ENCODE assay signal across 25 cellular contexts in the genomic region with DNA sequence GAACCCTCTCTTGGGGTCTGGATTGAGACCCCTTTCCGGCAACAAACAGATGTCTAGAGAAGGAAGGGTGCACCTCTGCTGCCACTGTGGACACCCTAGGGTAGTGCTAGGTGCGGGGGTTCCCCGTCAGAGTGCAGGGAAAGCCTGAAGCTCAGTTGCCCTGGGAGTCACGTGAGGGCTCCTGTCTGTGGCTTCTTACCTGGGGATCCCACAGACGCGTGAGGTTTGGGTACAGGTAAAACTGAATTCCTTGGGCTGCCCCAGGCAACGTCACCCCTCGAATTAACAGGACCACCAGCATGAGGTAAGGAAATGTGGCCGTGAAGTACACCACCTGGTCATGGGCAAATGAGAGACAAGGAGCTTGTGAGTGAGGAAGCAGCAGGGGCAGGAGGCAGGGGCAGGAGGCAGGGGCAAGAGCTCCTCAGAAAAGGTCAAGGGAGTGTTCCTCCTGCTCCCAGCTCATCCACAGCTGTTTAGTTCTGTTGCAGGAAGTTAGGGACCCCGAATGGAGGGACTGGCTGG. TPM values are rescaled to one million over a fixed set of nuclear protein-coding genes. Genes with fewer than 3 reads are reported as not detected.
"Had no signal": no experiment of that assay in that cellular context is flagged by ENCODE, and none has a peak within 500 bp of the region (broad histone marks: within the 10 kb centered on the region; RNA-seq: fewer than 3 reads in every experiment).

No MANE protein-coding gene starts in this region.

- H3K27me3 Mint-ChIP-seq: brain had no signal

- H3K36me3 Mint-ChIP-seq: stimulated activated memory B cell treated with anti-CD40 and anti-IgM and Interleukin-4, amounts not matched to agents 10 μg/mL and 1 μg/mL and 100 μg/mL, for 72 hours had no signal

- H3K27ac Mint-ChIP-seq: brain; dendritic cell treated with granulocyte-macrophage colony-stimulating factor and Interleukin-4, amounts not matched to agents 40 ng/mL and 50 ng/mL, for 4 days; memory B cell; nephron progenitor cell; stimulated activated memory B cell treated with anti-CD40 and anti-IgM and Interleukin-4, amounts not matched to agents 10 μg/mL and 1 μg/mL and 100 μg/mL, for 72 hours; T-cell; T-helper 2 cell treated with Interferon-gamma antibody and Interleukin-4, amounts not matched to agents 5 μg/mL and 100 μg/mL, for 36 hours had no signal

- H3K4me1 Mint-ChIP-seq: stimulated activated memory B cell treated with anti-CD40 and anti-IgM and Interleukin-4, amounts not matched to agents 10 μg/mL and 1 μg/mL and 100 μg/mL, for 72 hours; T-cell had no signal

- H3K27ac ChIP-seq: hepatocyte, WERI-Rb-1 had no signal

- H3K27me3 ChIP-seq: hepatocyte, right lobe of liver had no signal

- DNase-seq: activated CD4-positive, alpha-beta T cell treated with anti-CD3 and anti-CD28 coated beads, Interleukin-2, amount 50 U/mL, for 4 hours; activated naive CD4-positive, alpha-beta T cell treated with anti-CD3 and anti-CD28 coated beads, Interleukin-2, amount 50 U/mL, for 16 hours; activated T-cell treated with anti-CD3 and anti-CD28 coated beads, Interleukin-2, amount 50 U/mL, for 48 hours; aorta; effector CD8-positive, alpha-beta T cell; glutamatergic neuron; left cardiac atrium; mucosa of descending colon; nephron progenitor cell; nucleus accumbens; right lobe of liver; small intestine; stimulated activated CD4-positive, alpha-beta T cell treated with anti-CD3 and anti-CD28 coated beads, Interleukin-2, amount 100 ng/mL, for 24 hours; T-cell; trophoblast cell; WERI-Rb-1 had no signal

- H3K4me3 ChIP-seq: hepatocyte, mucosa of descending colon had no signal

- H3K9me3 ChIP-seq: right lobe of liver had no signal

- H3K4me3 Mint-ChIP-seq: brain; dendritic cell treated with granulocyte-macrophage colony-stimulating factor and Interleukin-4, amounts not matched to agents 40 ng/mL and 50 ng/mL, for 4 days; memory B cell; nephron progenitor cell; stimulated activated memory B cell treated with anti-CD40 and anti-IgM and Interleukin-4, amounts not matched to agents 10 μg/mL and 1 μg/mL and 100 μg/mL, for 72 hours; T-cell; T-helper 2 cell treated with Interferon-gamma antibody and Interleukin-4, amounts not matched to agents 5 μg/mL and 100 μg/mL, for 36 hours had no signal

- H3K36me3 ChIP-seq: right lobe of liver, WERI-Rb-1 had no signal

RNA-seq across cellular contexts. Expression of a gene that starts 21.0 kb away (rescaled TPM):
- total RNA-seq: endothelial cell of umbilical vein had no signal

RNA-seq across cellular contexts. Expression of a gene that starts 27.7 kb away (rescaled TPM):
- total RNA-seq: endothelial cell of umbilical vein, esophagus mucosa, lower leg skin, mucosa of descending colon had no signal
